1 cellular context compared by ENCODE assay signal in genomic region chrX:56366901-56367300, GRCh38.
A peak's percentile ranks its signal among the peaks of the same experiment; 100 is the strongest.
TF ChIP-seq lines count a peak whose summit lies in the region.

No MANE protein-coding gene starts in this region.

TF ChIP-seq in H1, 55 proteins besides CTCF, POLR2A, EP300 and RAD21:
- TF ChIP-seq MAFK (IDR thresholded peaks at IDR 0.05; ENCODE audit: low read depth, low read length) (peak; percentile 4; the same call in 1 of the 2 replicates), NANOG (IDR thresholded peaks at IDR 0.05; ENCODE audit: insufficient read depth, low read depth, low read length, poor library complexity, severe bottlenecking) (no peak)
